In the genomic region with DNA sequence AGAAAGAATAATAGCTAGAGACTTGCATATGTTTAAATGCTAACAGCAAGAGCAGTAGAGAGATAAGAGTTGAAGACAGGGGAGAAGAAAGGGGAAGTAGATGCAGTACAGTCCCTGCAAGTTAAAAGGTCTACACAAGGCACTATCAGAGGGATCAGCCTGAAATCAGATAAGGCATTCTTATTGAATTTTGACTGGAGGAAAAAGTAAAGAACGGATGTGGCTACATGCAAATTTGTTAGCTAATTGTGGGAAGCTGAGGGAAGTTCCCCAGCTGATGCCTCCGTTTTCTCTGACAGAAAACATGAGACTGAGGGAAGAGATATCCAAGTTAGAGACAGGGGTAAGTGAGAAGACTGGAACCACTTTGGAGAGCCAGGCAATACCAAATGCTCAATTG, we compare ENCODE assay signal across 1 cellular context.
TF ChIP-seq lines count a peak whose summit lies in the region.

No MANE protein-coding gene starts in this region.

TF ChIP-seq in K562, 482 proteins besides CTCF, POLR2A, EP300 and RAD21 (continued from another document and continues in another):
- TF ChIP-seq, protein P1, sequence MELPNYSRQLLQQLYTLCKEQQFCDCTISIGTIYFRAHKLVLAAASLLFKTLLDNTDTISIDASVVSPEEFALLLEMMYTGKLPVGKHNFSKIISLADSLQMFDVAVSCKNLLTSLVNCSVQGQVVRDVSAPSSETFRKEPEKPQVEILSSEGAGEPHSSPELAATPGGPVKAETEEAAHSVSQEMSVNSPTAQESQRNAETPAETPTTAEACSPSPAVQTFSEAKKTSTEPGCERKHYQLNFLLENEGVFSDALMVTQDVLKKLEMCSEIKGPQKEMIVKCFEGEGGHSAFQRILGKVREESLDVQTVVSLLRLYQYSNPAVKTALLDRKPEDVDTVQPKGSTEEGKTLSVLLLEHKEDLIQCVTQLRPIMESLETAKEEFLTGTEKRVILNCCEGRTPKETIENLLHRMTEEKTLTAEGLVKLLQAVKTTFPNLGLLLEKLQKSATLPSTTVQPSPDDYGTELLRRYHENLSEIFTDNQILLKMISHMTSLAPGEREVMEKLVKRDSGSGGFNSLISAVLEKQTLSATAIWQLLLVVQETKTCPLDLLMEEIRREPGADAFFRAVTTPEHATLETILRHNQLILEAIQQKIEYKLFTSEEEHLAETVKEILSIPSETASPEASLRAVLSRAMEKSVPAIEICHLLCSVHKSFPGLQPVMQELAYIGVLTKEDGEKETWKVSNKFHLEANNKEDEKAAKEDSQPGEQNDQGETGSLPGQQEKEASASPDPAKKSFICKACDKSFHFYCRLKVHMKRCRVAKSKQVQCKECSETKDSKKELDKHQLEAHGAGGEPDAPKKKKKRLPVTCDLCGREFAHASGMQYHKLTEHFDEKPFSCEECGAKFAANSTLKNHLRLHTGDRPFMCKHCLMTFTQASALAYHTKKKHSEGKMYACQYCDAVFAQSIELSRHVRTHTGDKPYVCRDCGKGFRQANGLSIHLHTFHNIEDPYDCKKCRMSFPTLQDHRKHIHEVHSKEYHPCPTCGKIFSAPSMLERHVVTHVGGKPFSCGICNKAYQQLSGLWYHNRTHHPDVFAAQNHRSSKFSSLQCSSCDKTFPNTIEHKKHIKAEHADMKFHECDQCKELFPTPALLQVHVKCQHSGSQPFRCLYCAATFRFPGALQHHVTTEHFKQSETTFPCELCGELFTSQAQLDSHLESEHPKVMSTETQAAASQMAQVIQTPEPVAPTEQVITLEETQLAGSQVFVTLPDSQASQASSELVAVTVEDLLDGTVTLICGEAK (IDR thresholded peaks at IDR 0.05): no peak
- TF ChIP-seq, protein P1 (CRISPR knock-in tag; IDR thresholded peaks at IDR 0.05): no peak
- TF ChIP-seq, protein P2, sequence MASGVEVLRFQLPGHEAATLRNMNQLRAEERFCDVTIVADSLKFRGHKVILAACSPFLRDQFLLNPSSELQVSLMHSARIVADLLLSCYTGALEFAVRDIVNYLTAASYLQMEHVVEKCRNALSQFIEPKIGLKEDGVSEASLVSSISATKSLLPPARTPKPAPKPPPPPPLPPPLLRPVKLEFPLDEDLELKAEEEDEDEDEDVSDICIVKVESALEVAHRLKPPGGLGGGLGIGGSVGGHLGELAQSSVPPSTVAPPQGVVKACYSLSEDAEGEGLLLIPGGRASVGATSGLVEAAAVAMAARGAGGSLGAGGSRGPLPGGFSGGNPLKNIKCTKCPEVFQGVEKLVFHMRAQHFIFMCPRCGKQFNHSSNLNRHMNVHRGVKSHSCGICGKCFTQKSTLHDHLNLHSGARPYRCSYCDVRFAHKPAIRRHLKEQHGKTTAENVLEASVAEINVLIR (CRISPR knock-in tag; IDR thresholded peaks at IDR 0.05): no peak
- TF ChIP-seq ETV1 (tag; conservative IDR thresholded peaks at IDR 0.05; ENCODE audit: low read depth) (peak; percentile 43; the same call in 1 of the 2 replicates), SIN3B (IDR thresholded peaks at IDR 0.05; ENCODE audit: low read depth) (no peak), SOX6 (IDR thresholded peaks at IDR 0.05) (peak; percentile 97), SLC30A9 (CRISPR knock-in tag; IDR thresholded peaks at IDR 0.05) (no peak), RBM22 (IDR thresholded peaks at IDR 0.05; ENCODE audit: low read depth, low read length, poor library complexity, severe bottlenecking) (no peak), ZNF239 (CRISPR knock-in tag; IDR thresholded peaks at IDR 0.05) (no peak), SMAD1 (IDR thresholded peaks at IDR 0.05; ENCODE audit: low read depth, low read length, partially characterized antibody) (no peak), ZNF445 (CRISPR knock-in tag; IDR thresholded peaks at IDR 0.05; ENCODE audit: low read depth) (no peak), SMAD4 (CRISPR knock-in tag; conservative IDR thresholded peaks at IDR 0.05) (peak; percentile 40), PHB2 (IDR thresholded peaks at IDR 0.05; ENCODE audit: low read depth) (no peak), ZNF668 (CRISPR knock-in tag; IDR thresholded peaks at IDR 0.05) (no peak), MAFF (IDR thresholded peaks at IDR 0.05; ENCODE audit: low read length) (no peak), CHD4 (IDR thresholded peaks at IDR 0.05; ENCODE audit: insufficient read depth, insufficient replicate concordance, low read depth, low read length, poor library complexity, severe bottlenecking) (no peak), EP400 (IDR thresholded peaks at IDR 0.05) (peak; percentile 28; the same call in 1 of the 2 replicates), ELF4 (CRISPR knock-in tag; IDR thresholded peaks at IDR 0.05) (peak; percentile 48; the same call in 1 of the 2 replicates), POLR2AphosphoS2 (IDR thresholded peaks at IDR 0.05; ENCODE audit: low read length) (no peak)
- TF ChIP-seq, protein P3, sequence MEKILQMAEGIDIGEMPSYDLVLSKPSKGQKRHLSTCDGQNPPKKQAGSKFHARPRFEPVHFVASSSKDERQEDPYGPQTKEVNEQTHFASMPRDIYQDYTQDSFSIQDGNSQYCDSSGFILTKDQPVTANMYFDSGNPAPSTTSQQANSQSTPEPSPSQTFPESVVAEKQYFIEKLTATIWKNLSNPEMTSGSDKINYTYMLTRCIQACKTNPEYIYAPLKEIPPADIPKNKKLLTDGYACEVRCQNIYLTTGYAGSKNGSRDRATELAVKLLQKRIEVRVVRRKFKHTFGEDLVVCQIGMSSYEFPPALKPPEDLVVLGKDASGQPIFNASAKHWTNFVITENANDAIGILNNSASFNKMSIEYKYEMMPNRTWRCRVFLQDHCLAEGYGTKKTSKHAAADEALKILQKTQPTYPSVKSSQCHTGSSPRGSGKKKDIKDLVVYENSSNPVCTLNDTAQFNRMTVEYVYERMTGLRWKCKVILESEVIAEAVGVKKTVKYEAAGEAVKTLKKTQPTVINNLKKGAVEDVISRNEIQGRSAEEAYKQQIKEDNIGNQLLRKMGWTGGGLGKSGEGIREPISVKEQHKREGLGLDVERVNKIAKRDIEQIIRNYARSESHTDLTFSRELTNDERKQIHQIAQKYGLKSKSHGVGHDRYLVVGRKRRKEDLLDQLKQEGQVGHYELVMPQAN (IDR thresholded peaks at IDR 0.05; ENCODE audit: borderline replicate concordance): no peak
- TF ChIP-seq, protein P4, sequence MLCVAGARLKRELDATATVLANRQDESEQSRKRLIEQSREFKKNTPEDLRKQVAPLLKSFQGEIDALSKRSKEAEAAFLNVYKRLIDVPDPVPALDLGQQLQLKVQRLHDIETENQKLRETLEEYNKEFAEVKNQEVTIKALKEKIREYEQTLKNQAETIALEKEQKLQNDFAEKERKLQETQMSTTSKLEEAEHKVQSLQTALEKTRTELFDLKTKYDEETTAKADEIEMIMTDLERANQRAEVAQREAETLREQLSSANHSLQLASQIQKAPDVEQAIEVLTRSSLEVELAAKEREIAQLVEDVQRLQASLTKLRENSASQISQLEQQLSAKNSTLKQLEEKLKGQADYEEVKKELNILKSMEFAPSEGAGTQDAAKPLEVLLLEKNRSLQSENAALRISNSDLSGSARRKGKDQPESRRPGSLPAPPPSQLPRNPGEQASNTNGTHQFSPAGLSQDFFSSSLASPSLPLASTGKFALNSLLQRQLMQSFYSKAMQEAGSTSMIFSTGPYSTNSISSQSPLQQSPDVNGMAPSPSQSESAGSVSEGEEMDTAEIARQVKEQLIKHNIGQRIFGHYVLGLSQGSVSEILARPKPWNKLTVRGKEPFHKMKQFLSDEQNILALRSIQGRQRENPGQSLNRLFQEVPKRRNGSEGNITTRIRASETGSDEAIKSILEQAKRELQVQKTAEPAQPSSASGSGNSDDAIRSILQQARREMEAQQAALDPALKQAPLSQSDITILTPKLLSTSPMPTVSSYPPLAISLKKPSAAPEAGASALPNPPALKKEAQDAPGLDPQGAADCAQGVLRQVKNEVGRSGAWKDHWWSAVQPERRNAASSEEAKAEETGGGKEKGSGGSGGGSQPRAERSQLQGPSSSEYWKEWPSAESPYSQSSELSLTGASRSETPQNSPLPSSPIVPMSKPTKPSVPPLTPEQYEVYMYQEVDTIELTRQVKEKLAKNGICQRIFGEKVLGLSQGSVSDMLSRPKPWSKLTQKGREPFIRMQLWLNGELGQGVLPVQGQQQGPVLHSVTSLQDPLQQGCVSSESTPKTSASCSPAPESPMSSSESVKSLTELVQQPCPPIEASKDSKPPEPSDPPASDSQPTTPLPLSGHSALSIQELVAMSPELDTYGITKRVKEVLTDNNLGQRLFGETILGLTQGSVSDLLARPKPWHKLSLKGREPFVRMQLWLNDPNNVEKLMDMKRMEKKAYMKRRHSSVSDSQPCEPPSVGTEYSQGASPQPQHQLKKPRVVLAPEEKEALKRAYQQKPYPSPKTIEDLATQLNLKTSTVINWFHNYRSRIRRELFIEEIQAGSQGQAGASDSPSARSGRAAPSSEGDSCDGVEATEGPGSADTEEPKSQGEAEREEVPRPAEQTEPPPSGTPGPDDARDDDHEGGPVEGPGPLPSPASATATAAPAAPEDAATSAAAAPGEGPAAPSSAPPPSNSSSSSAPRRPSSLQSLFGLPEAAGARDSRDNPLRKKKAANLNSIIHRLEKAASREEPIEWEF (CRISPR knock-in tag; IDR thresholded peaks at IDR 0.05): no peak
- TF ChIP-seq, protein P5, sequence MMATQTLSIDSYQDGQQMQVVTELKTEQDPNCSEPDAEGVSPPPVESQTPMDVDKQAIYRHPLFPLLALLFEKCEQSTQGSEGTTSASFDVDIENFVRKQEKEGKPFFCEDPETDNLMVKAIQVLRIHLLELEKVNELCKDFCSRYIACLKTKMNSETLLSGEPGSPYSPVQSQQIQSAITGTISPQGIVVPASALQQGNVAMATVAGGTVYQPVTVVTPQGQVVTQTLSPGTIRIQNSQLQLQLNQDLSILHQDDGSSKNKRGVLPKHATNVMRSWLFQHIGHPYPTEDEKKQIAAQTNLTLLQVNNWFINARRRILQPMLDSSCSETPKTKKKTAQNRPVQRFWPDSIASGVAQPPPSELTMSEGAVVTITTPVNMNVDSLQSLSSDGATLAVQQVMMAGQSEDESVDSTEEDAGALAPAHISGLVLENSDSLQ (IDR thresholded peaks at IDR 0.05): peak; percentile 44; the same call in 1 of the 2 replicates
- TF ChIP-seq, protein P6, sequence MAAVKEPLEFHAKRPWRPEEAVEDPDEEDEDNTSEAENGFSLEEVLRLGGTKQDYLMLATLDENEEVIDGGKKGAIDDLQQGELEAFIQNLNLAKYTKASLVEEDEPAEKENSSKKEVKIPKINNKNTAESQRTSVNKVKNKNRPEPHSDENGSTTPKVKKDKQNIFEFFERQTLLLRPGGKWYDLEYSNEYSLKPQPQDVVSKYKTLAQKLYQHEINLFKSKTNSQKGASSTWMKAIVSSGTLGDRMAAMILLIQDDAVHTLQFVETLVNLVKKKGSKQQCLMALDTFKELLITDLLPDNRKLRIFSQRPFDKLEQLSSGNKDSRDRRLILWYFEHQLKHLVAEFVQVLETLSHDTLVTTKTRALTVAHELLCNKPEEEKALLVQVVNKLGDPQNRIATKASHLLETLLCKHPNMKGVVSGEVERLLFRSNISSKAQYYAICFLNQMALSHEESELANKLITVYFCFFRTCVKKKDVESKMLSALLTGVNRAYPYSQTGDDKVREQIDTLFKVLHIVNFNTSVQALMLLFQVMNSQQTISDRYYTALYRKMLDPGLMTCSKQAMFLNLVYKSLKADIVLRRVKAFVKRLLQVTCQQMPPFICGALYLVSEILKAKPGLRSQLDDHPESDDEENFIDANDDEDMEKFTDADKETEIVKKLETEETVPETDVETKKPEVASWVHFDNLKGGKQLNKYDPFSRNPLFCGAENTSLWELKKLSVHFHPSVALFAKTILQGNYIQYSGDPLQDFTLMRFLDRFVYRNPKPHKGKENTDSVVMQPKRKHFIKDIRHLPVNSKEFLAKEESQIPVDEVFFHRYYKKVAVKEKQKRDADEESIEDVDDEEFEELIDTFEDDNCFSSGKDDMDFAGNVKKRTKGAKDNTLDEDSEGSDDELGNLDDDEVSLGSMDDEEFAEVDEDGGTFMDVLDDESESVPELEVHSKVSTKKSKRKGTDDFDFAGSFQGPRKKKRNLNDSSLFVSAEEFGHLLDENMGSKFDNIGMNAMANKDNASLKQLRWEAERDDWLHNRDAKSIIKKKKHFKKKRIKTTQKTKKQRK (IDR thresholded peaks at IDR 0.05; ENCODE audit: borderline replicate concordance, low read depth, low read length): no peak
- TF ChIP-seq, protein P7, sequence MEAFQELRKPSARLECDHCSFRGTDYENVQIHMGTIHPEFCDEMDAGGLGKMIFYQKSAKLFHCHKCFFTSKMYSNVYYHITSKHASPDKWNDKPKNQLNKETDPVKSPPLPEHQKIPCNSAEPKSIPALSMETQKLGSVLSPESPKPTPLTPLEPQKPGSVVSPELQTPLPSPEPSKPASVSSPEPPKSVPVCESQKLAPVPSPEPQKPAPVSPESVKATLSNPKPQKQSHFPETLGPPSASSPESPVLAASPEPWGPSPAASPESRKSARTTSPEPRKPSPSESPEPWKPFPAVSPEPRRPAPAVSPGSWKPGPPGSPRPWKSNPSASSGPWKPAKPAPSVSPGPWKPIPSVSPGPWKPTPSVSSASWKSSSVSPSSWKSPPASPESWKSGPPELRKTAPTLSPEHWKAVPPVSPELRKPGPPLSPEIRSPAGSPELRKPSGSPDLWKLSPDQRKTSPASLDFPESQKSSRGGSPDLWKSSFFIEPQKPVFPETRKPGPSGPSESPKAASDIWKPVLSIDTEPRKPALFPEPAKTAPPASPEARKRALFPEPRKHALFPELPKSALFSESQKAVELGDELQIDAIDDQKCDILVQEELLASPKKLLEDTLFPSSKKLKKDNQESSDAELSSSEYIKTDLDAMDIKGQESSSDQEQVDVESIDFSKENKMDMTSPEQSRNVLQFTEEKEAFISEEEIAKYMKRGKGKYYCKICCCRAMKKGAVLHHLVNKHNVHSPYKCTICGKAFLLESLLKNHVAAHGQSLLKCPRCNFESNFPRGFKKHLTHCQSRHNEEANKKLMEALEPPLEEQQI (IDR thresholded peaks at IDR 0.05): peak; percentile 60; the same call in 1 of the 2 replicates
- TF ChIP-seq, protein P8, sequence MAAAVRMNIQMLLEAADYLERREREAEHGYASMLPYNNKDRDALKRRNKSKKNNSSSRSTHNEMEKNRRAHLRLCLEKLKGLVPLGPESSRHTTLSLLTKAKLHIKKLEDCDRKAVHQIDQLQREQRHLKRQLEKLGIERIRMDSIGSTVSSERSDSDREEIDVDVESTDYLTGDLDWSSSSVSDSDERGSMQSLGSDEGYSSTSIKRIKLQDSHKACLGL (CRISPR knock-in tag; IDR thresholded peaks at IDR 0.05; ENCODE audit: borderline replicate concordance, poor library complexity, severe bottlenecking): no peak
